Comparison of ENCODE assay signal across 26 cellular contexts in the genomic region with DNA sequence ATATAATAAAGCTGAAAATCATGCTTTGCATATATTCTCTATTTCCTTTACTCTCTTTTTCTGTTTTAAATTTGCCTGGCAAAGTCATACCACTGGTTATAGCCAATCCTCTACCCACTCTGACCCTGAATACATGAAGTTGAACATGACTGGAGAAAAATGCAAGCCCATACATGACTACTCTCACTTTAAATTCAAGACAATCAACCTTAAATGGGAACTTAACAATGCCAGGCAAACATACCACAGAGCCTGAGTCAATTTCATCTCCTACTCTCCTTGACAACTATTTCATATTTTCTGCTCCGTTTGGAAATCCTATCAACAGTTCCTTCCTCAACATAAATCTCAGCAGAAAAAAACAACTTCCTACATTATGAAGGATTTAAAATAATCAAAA. TPM values are rescaled to one million over a fixed set of nuclear protein-coding genes. Genes with fewer than 3 reads are reported as not detected.
"Had no signal": no experiment of that assay in that cellular context is flagged by ENCODE, and none has a peak within 500 bp of the region (broad histone marks: within the 10 kb centered on the region; RNA-seq: fewer than 3 reads in every experiment).

No MANE protein-coding gene starts in this region.

- H3K9me3 Mint-ChIP-seq: neural crest cell; stimulated activated naive B cell treated with anti-CD40 and anti-IgM and Interleukin-4, amounts not matched to agents 10 μg/mL and 1 μg/mL and 100 μg/mL, for 72 hours had no signal

- DNase-seq: cortex of kidney; dorsolateral prefrontal cortex; effector CD8-positive, alpha-beta T cell; esophagus squamous epithelium; immature natural killer cell; kidney; left colon; left ventricle myocardium superior; mucosa of descending colon; natural killer cell; posterior cingulate gyrus; stimulated activated CD4-positive, alpha-beta T cell treated with anti-CD3 and anti-CD28 coated beads, Interleukin-2, amount 100 ng/mL, for 24 hours; stimulated activated CD4-positive, alpha-beta T cell treated with anti-CD3 and anti-CD28 coated beads, Interleukin-4, amount 100 ng/mL, for 4 hours; stimulated activated naive B cell treated with anti-CD40 and anti-IgM and Interleukin-4, amounts not matched to agents 10 μg/mL and 1 μg/mL and 100 μg/mL, for 72 hours; stimulated activated naive CD8-positive, alpha-beta T cell treated with anti-CD3 and anti-CD28 coated beads, Interleukin-15, amount 100 ng/mL, for 72 hours; transverse colon had no signal

- H3K4me3 Mint-ChIP-seq: immature natural killer cell; natural killer cell; neural crest cell; stimulated activated naive B cell treated with anti-CD40 and anti-IgM and Interleukin-4, amounts not matched to agents 10 μg/mL and 1 μg/mL and 100 μg/mL, for 72 hours; stimulated activated naive CD8-positive, alpha-beta T cell treated with anti-CD3 and anti-CD28 coated beads, Interleukin-15, amount 100 ng/mL, for 72 hours had no signal

- H3K4me3 ChIP-seq: dorsolateral prefrontal cortex, esophagus squamous epithelium, lung, mucosa of descending colon, thoracic aorta, transverse colon had no signal

- H3K27ac ChIP-seq: dorsolateral prefrontal cortex, esophagus squamous epithelium, thoracic aorta, transverse colon had no signal

- H3K27me3 Mint-ChIP-seq: stimulated activated naive B cell treated with anti-CD40 and anti-IgM and Interleukin-4, amounts not matched to agents 10 μg/mL and 1 μg/mL and 100 μg/mL, for 72 hours; stimulated activated naive CD8-positive, alpha-beta T cell treated with anti-CD3 and anti-CD28 coated beads, Interleukin-15, amount 100 ng/mL, for 72 hours had no signal

- H3K27ac Mint-ChIP-seq: immature natural killer cell; natural killer cell; stimulated activated naive B cell treated with anti-CD40 and anti-IgM and Interleukin-4, amounts not matched to agents 10 μg/mL and 1 μg/mL and 100 μg/mL, for 72 hours; stimulated activated naive CD8-positive, alpha-beta T cell treated with anti-CD3 and anti-CD28 coated beads, Interleukin-15, amount 100 ng/mL, for 72 hours had no signal

- H3K4me1 Mint-ChIP-seq: immature natural killer cell; natural killer cell; neural crest cell; stimulated activated naive B cell treated with anti-CD40 and anti-IgM and Interleukin-4, amounts not matched to agents 10 μg/mL and 1 μg/mL and 100 μg/mL, for 72 hours; stimulated activated naive CD8-positive, alpha-beta T cell treated with anti-CD3 and anti-CD28 coated beads, Interleukin-15, amount 100 ng/mL, for 72 hours had no signal

- H3K27me3 ChIP-seq: esophagus squamous epithelium, transverse colon had no signal

- H3K9me3 ChIP-seq: esophagus squamous epithelium, mucosa of descending colon, thoracic aorta, transverse colon had no signal

- H3K36me3 Mint-ChIP-seq: immature natural killer cell; natural killer cell; stimulated activated naive B cell treated with anti-CD40 and anti-IgM and Interleukin-4, amounts not matched to agents 10 μg/mL and 1 μg/mL and 100 μg/mL, for 72 hours had no signal

- ATAC-seq: left colon; left ventricle myocardium superior; mucosa of descending colon; natural killer cell; sciatic nerve; stimulated activated naive B cell treated with anti-CD40 and anti-IgM and Interleukin-4, amounts not matched to agents 10 μg/mL and 1 μg/mL and 100 μg/mL, for 72 hours; stimulated activated naive CD8-positive, alpha-beta T cell treated with anti-CD3 and anti-CD28 coated beads, Interleukin-15, amount 100 ng/mL, for 72 hours had no signal

- H3K36me3 ChIP-seq: esophagus squamous epithelium, thoracic aorta, transverse colon had no signal

- H3K4me1 ChIP-seq: esophagus squamous epithelium, transverse colon had no signal

RNA-seq across cellular contexts. Expression of gene RAD51AP2, which starts 22.6 kb away (rescaled TPM):
- total RNA-seq: kidney, left colon, mesenteric fat pad, natural killer cell, osteocyte, pulmonary artery endothelial cell, sciatic nerve, skeletal muscle tissue, subcutaneous adipose tissue, thoracic aorta had no signal
- polyA plus RNA-seq: immature natural killer cell, lung, urinary bladder had no signal

RNA-seq across cellular contexts. Expression of gene VSNL1, which starts 44.9 kb away (rescaled TPM):
- total RNA-seq: mesenteric fat pad, natural killer cell, osteocyte, pulmonary artery endothelial cell, subcutaneous adipose tissue, thoracic aorta had no signal
- polyA plus RNA-seq: immature natural killer cell had no signal
